In genomic region chr11:123330071-123330470, GRCh38 we compare ENCODE assay signal across 22 cellular contexts.
A peak's percentile ranks its signal among the peaks of the same experiment; 100 is the strongest.
DNase-seq lines count a peak whose midpoint lies in the region; ATAC-seq and TF ChIP-seq lines count a peak whose summit lies in the region.
"Had no signal": no experiment of that assay in that cellular context is flagged by ENCODE, and none has a peak within 500 bp of the region (broad histone marks: within the 10 kb centered on the region; RNA-seq: fewer than 3 reads in every experiment).

No MANE protein-coding gene starts in this region.

- intact Hi-C loops in heart left ventricle (cut with DNase I) (loop anchor here in 1 of 10 donors (2.0 kb wide), 1 partner anchor 29 kb away; no protein-coding TSS in a partner anchor), cardiac septum (cut with DNase I) (no loop called here), mammary epithelial cell (cut with micrococcal nuclease) (no loop called here)
- intact Hi-C loops in CD4-positive, alpha-beta memory T cell (cut with micrococcal nuclease), result no loop called here

- no peak for ATAC-seq in heart left ventricle
- no peak for ATAC-seq in activated CD4-positive, CD25-positive, alpha-beta regulatory T cell treated with anti-CD3 and anti-CD28 coated beads, Interleukin-2, amount 50 U/mL, for 24 hours

- no peak overlapping the region for H3K4me3 Mint-ChIP-seq in CD4-positive, alpha-beta memory T cell
- H3K4me3 Mint-ChIP-seq: CD14-positive monocyte had no signal

- 14 to 20% (median 17%) methylated on average over 4 of the region's 4 CpGs for WGBS in heart left ventricle, 4 donors
- WGBS in mammary epithelial cell (ENCODE audit: low coverage, missing lambda C conversion rate), result 6% methylated on average over 4 of the region's 4 CpGs

- H3K27me3 Mint-ChIP-seq in CD4-positive, alpha-beta memory T cell, result no peaks in the 10 kb centered on the region

- no TSS peak for BruUV-seq in mammary epithelial cell (replicated peaks; lab: Mats Ljungman, UMichigan)

- H3K4me1 ChIP-seq in heart left ventricle (peaks cover 0 to 19% (median 3%) of the 10 kb centered on the region in 12 donors), mammary epithelial cell (ENCODE audit: insufficient read depth, low read length) (peaks cover 8% of the 10 kb centered on the region)
- no peaks in the 10 kb centered on the region for H3K4me1 ChIP-seq in CD4-positive, alpha-beta memory T cell (ENCODE audit: insufficient read depth, low read length)

- dilution Hi-C loops in mammary epithelial cell (cut with HindIII; ENCODE audit: low sequenced_read_pairs), result no loop called here

- no peaks in the 10 kb centered on the region for H3K4me1 Mint-ChIP-seq in CD4-positive, alpha-beta memory T cell

- in situ Hi-C loops in mammary epithelial cell (cut with MboI; ENCODE audit: low sequenced_read_pairs in 2 of 2), result no loop called here

- H3K9ac ChIP-seq in mammary epithelial cell (ENCODE audit: insufficient read depth, low read length), result no peak overlapping the region

- H3K27me3 ChIP-seq in heart left ventricle (no peaks in the 10 kb centered on the region), mammary epithelial cell (ENCODE audit: insufficient read depth, low read length) (no peaks in the 10 kb centered on the region)
- H3K27me3 ChIP-seq in CD4-positive, alpha-beta memory T cell (ENCODE audit: insufficient read depth, low read length), result no peaks in the 10 kb centered on the region

- CTCF ChIA-PET in mammary epithelial cell (lab: Charles Lee; ENCODE audit: low non-redundant PET), result no interaction called here
- CTCF ChIA-PET in CD4-positive, alpha-beta memory T cell (lab: Charles Lee; ENCODE audit: partially characterized antibody), result no interaction called here

- peak overlapping the region; percentile 32 for H2AFZ ChIP-seq in mammary epithelial cell (ENCODE audit: low read depth, low read length)

- H3K36me3 Mint-ChIP-seq in CD4-positive, alpha-beta memory T cell, result peaks cover 0 to 2% of the 10 kb centered on the region in 2 donors
- H3K36me3 Mint-ChIP-seq: CD14-positive monocyte had no signal

- no peaks in the 10 kb centered on the region for H3K79me2 ChIP-seq in mammary epithelial cell (ENCODE audit: insufficient read depth, low read length)

- TF ChIP-seq CTCF in heart left ventricle (IDR thresholded peaks at IDR 0.05) (no peak), mammary epithelial cell (conservative IDR thresholded peaks at IDR 0.05 in 1 of 2, IDR thresholded peaks at IDR 0.05 in 1 of 2; ENCODE audit: extremely low read depth in 1 of 2, insufficient read depth in 1 of 2, low read depth in 1 of 2, low read length in 2 of 2) (no peak)

- no peak overlapping the region for H3K4me2 ChIP-seq in mammary epithelial cell (ENCODE audit: insufficient read depth, low read depth, low read length)

- H3K4me3 ChIP-seq in heart left ventricle (no peak overlapping the region), mammary epithelial cell (replicated peaks in 1 of 3; ENCODE audit: insufficient read depth in 1 of 3, low read depth in 2 of 3, low read length in 3 of 3) (no peak overlapping the region)
- no peak overlapping the region for H3K4me3 ChIP-seq in CD4-positive, alpha-beta memory T cell (ENCODE audit: low read length in 2 of 2)
- H3K4me3 ChIP-seq: HAP-1 had no signal

- H4K20me1 ChIP-seq in mammary epithelial cell (ENCODE audit: insufficient read depth, low read length), result no peaks in the 10 kb centered on the region

- H3K36me3 ChIP-seq in heart left ventricle (no peaks in the 10 kb centered on the region), mammary epithelial cell (ENCODE audit: insufficient read depth, low read length) (no peaks in the 10 kb centered on the region)
- H3K36me3 ChIP-seq in CD4-positive, alpha-beta memory T cell (ENCODE audit: insufficient read depth, low read length), result no peaks in the 10 kb centered on the region
- H3K36me3 ChIP-seq: HAP-1 had no signal

- H3K27ac ChIP-seq in heart left ventricle (peak overlapping the region in 7 of 12 donors; percentile 6 to 51 (median 35)), mammary epithelial cell (ENCODE audit: insufficient read depth, low read depth, low read length) (no peak overlapping the region)
- H3K27ac ChIP-seq in CD4-positive, alpha-beta memory T cell (ENCODE audit: low read depth, low read length), result no peak overlapping the region

- DNase-seq in heart left ventricle (no peak), cardiac septum (ENCODE audit: low spot score) (no peak), RPMI7951 (ENCODE audit: low read depth) (peak; percentile 26), mammary epithelial cell (no peak), NCI-H128 (lab: John Stamatoyannopoulos, UW; ENCODE audit: unreplicated experiment) (no peak)
- no peak for DNase-seq in CD4-positive, alpha-beta memory T cell
- DNase-seq: ACHN; AML-193; COR-L47; EL; IMR-90; Kasumi-1; NCI-H1436; NCI-H2081 treated with DMSO at 0.1 percent for 48 hours; NCI-H2227 treated with DMSO at 0.1 percent for 48 hours; NCI-H526; NK-92 treated with Interleukin-12 subunit alpha and Interleukin-12 subunit beta, amount 100 ng/mL, for 24 hours; RPMI8226; SIG-M5 had no signal

- POLR2A ChIA-PET in CD4-positive, alpha-beta memory T cell (lab: Charles Lee; ENCODE audit: partially characterized antibody), result no interaction called here

- H3K9me3 ChIP-seq in heart left ventricle (peaks cover 0 to 4% (median 0%) of the 10 kb centered on the region in 12 donors), mammary epithelial cell (replicated peaks; ENCODE audit: insufficient read depth, low read length) (no peaks in the 10 kb centered on the region)
- no peaks in the 10 kb centered on the region for H3K9me3 ChIP-seq in CD4-positive, alpha-beta memory T cell (ENCODE audit: control insufficient read depth in 1 of 2, low read length in 2 of 2)
- H3K9me3 ChIP-seq: HAP-1 had no signal

- H3K27ac Mint-ChIP-seq in CD4-positive, alpha-beta memory T cell, result no peak overlapping the region
- H3K27ac Mint-ChIP-seq: CD14-positive monocyte had no signal

- no peak for TF ChIP-seq POLR2A in heart left ventricle (IDR thresholded peaks at IDR 0.05)

- H3K9me3 Mint-ChIP-seq in CD4-positive, alpha-beta memory T cell, result peaks cover 0 to 7% (median 0%) of the 10 kb centered on the region in 8 donors

Comparison
In these comparisons a context has a peak if more than half of its experiments do, and no peak if none do; other contexts are left out.
1. H3K27ac ChIP-seq: peak in heart left ventricle (7 of 12); none in mammary epithelial cell (single experiment) and CD4-positive, alpha-beta memory T cell (single experiment).